36 cellular contexts compared by ENCODE assay signal in genomic region chr5:151892393-151892792, GRCh38. TPM values are rescaled to one million over a fixed set of nuclear protein-coding genes. Genes with fewer than 3 reads are reported as not detected.
A peak's percentile ranks its signal among the peaks of the same experiment; 100 is the strongest.
DNase-seq lines count a peak whose midpoint lies in the region; ATAC-seq, FAIRE-seq and TF ChIP-seq lines count a peak whose summit lies in the region.
"Had no signal": no experiment of that assay in that cellular context is flagged by ENCODE, and none has a peak within 500 bp of the region (broad histone marks: within the 10 kb centered on the region; RNA-seq: fewer than 3 reads in every experiment).

No MANE protein-coding gene starts in this region.

- intact Hi-C loops in K562 (cut with micrococcal nuclease): no loop called here

- no peaks in the 10 kb centered on the region for H4K20me1 ChIP-seq in K562 (replicated peaks; ENCODE audit: control insufficient read depth, insufficient read depth, low read length)

- POLR2A ChIA-PET in K562 (lab: Yijun Ruan, JAX): interaction anchor here (0.6 kb wide), 1 partner anchor 20 kb away, joined by 3 read pairs; no protein-coding TSS in a partner anchor

- CTCF ChIA-PET in K562 (lab: Yijun Ruan, JAX; ENCODE audit: low intra/inter-chr PET ratio): no interaction called here

- H3K4me2 ChIP-seq in K562 (ENCODE audit: insufficient read depth, low read length): no peak overlapping the region

- in situ Hi-C loops in K562 (cut with MboI): no loop called here

- TF ChIP-seq RAD21 in K562 (CRISPR knock-in tag; conservative IDR thresholded peaks at IDR 0.05 in 1 of 2, IDR thresholded peaks at IDR 0.05 in 1 of 2): no peak

- TF ChIP-seq POLR2A in K562 (conservative IDR thresholded peaks at IDR 0.05): no peak

- H3K9me1 ChIP-seq in K562 (ENCODE audit: control insufficient read depth, insufficient read depth, low read length): no peaks in the 10 kb centered on the region

- H3K36me3 ChIP-seq in K562 (ENCODE audit: control insufficient read depth, insufficient read depth, low read length): no peaks in the 10 kb centered on the region
- H3K36me3 ChIP-seq: gastroesophageal sphincter, suprapubic skin had no signal

- H3K79me2 ChIP-seq in K562 (ENCODE audit: control insufficient read depth, insufficient read depth, low read length): no peaks in the 10 kb centered on the region

- no peaks in the 10 kb centered on the region for H3K27me3 ChIP-seq in K562 (ENCODE audit: control insufficient read depth in 2 of 2, insufficient read depth in 2 of 2, low read length in 2 of 2)
- H3K27me3 ChIP-seq: gastroesophageal sphincter, suprapubic skin had no signal

- DNase-seq in DMS53 (lab: John Stamatoyannopoulos, UW) (peak; percentile 31), DMS53 treated with DMSO at 0.1 percent for 48 hours (lab: John Stamatoyannopoulos, UW; ENCODE audit: unreplicated experiment) (no peak), NCI-H146 (lab: John Stamatoyannopoulos, UW) (peak; percentile 77), NCI-H345 treated with DMSO at 0.1 percent for 48 hours (lab: John Stamatoyannopoulos, UW; ENCODE audit: unreplicated experiment) (peak; percentile 86), K562 (ENCODE audit: extremely low read depth in 1 of 4, low spot score in 3 of 4) (peak in 1 of 4 experiments; percentile 6), NAMALWA (ENCODE audit: low spot score) (no peak)
- no peak for DNase-seq in activated CD4-positive, CD25-positive, alpha-beta regulatory T cell (lab: John Stamatoyannopoulos, UW)
- DNase-seq: 8988T; activated CD4-positive, alpha-beta memory T cell treated with anti-CD3 and anti-CD28 coated beads for 36 hours; activated CD8-positive, alpha-beta memory T cell treated with anti-CD3 and anti-CD28 coated beads, Interleukin-2, amount 50 U/mL, for 48 hours; AML-193; aorta; caudate nucleus; CD8-positive, alpha-beta memory T cell; EL; H7; hypothalamus; islet precursor cell; left ventricle myocardium superior; naive thymus-derived CD4-positive, alpha-beta T cell; NCI-H1436; NCI-H526 treated with DMSO at 0.1 percent for 48 hours; nucleus accumbens; SIG-M5; stimulated activated CD4-positive, alpha-beta T cell treated with anti-CD3 and anti-CD28 coated beads, Interleukin-4, amount 100 ng/mL, for 1 hour; stimulated activated naive B cell treated with anti-CD40 and anti-IgM and Interleukin-4, amounts not matched to agents 10 μg/mL and 1 μg/mL and 100 μg/mL, for 72 hours; SW 1271; T1000 had no signal

- no peak overlapping the region for H3K4me3 ChIP-seq in K562
- H3K4me3 ChIP-seq: gastroesophageal sphincter, suprapubic skin had no signal

- no peaks in the 10 kb centered on the region for H3K9me3 ChIP-seq in K562 (replicated peaks; ENCODE audit: control insufficient read depth, insufficient read depth, low read depth, low read length)
- H3K9me3 ChIP-seq: gastroesophageal sphincter, suprapubic skin had no signal

- WGBS in K562 (ENCODE audit: insufficient coverage, low coverage, missing lambda C conversion rate): 7% methylated on average over 4 of the region's 4 CpGs

- no peak overlapping the region for H2AFZ ChIP-seq in K562 (ENCODE audit: low read depth, low read length)

- no peaks in the 10 kb centered on the region for H3K4me1 ChIP-seq in K562 (replicated peaks in 1 of 2; ENCODE audit: control insufficient read depth in 2 of 2, insufficient read depth in 2 of 2, low read length in 2 of 2)
- H3K4me1 ChIP-seq: suprapubic skin had no signal

- FAIRE-seq in K562 (lab: Jason Lieb, UNC): no peak
- FAIRE-seq: GM12892 had no signal

- TF ChIP-seq EP300 in K562 (IDR thresholded peaks at IDR 0.05; ENCODE audit: low read length): no peak

- ATAC-seq in K562 (no peak), GM21367 (IDR thresholded peaks at IDR 0.05; ENCODE audit: unreplicated experiment) (no peak)
- ATAC-seq: gastroesophageal sphincter; left ventricle myocardium superior; naive thymus-derived CD4-positive, alpha-beta T cell; stimulated activated naive B cell treated with anti-CD40 and anti-IgM and Interleukin-4, amounts not matched to agents 10 μg/mL and 1 μg/mL and 100 μg/mL, for 72 hours had no signal

- H3K27ac ChIP-seq in K562 (ENCODE audit: extremely low read depth, low read depth, low read length): no peak overlapping the region
- H3K27ac ChIP-seq: gastroesophageal sphincter, suprapubic skin had no signal

- TF ChIP-seq CTCF in K562 (IDR thresholded peaks at IDR 0.05 in 2 of 3, conservative IDR thresholded peaks at IDR 0.05 in 1 of 3; ENCODE audit: insufficient read depth in 2 of 3, low read depth in 1 of 3, low read length in 3 of 3): no peak

- no TSS peak for BruUV-seq in K562 (replicated peaks; lab: Mats Ljungman, UMichigan)

- no peak overlapping the region for H3K9ac ChIP-seq in K562 (ENCODE audit: insufficient read depth in 1 of 2, low read depth in 2 of 2, low read length in 2 of 2)

TF ChIP-seq in K562, 482 proteins besides CTCF, POLR2A, EP300 and RAD21 (continues in another document):
- TF ChIP-seq ZNF77 (CRISPR knock-in tag; IDR thresholded peaks at IDR 0.05): no peak
- TF ChIP-seq ZFP1 (CRISPR knock-in tag; IDR thresholded peaks at IDR 0.05): no peak
- peak; percentile 89 for TF ChIP-seq NFIC (IDR thresholded peaks at IDR 0.05)
- peak; percentile 51; the same call in 1 of the 2 replicates for TF ChIP-seq NFIX (CRISPR knock-in tag; IDR thresholded peaks at IDR 0.05; ENCODE audit: low read depth)
- TF ChIP-seq DLX4 (CRISPR knock-in tag; IDR thresholded peaks at IDR 0.05): no peak
- TF ChIP-seq REST (CRISPR knock-in tag; IDR thresholded peaks at IDR 0.05; ENCODE audit: low read depth): no peak
- TF ChIP-seq ATF1 (CRISPR knock-in tag; IDR thresholded peaks at IDR 0.05): no peak
- TF ChIP-seq ATF1 (tag; IDR thresholded peaks at IDR 0.05): no peak
- no peak for TF ChIP-seq KHSRP (IDR thresholded peaks at IDR 0.05)
- TF ChIP-seq IRF9 (tag; IDR thresholded peaks at IDR 0.05): no peak

RNA-seq across cellular contexts. Expression of gene GLRA1, which starts 32.3 kb away (rescaled TPM):
- total RNA-seq in K562 (2011; cell fraction: chromatin; rRNA removed; ENCODE audit: low replicate concordance): not detected in 2 replicates
- total RNA-seq in K562 (2011; cell fraction: nucleolus; rRNA removed): not detected in 2 replicates
- not detected in 2 replicates for total RNA-seq in K562 (2011; cell fraction: nucleoplasm; rRNA removed)
- not detected in 2 replicates for total RNA-seq in K562 (2014; rRNA removed)
- total RNA-seq in K562 (2014; rRNA removed; fragmentation: Illumina TruSeq; extraction: Trizol): not detected in 2 replicates
- not detected in 2 replicates for total RNA-seq in K562 (2015; rRNA removed; fragmentation: Illumina TruSeq; extraction: Trizol)
- not detected in 2 replicates for total RNA-seq in K562 (2021)
- polyA plus RNA-seq in K562 (2011; rRNA removed): not detected in 2 replicates
- not detected in 2 replicates for polyA plus RNA-seq in K562 (2011; cell fraction: cytosol; rRNA removed)
- polyA plus RNA-seq in K562 (2011; cell fraction: nucleus; rRNA removed): not detected in 2 replicates
- not detected in 2 replicates for polyA plus RNA-seq in K562 (2012)
- not detected in 2 replicates for polyA plus RNA-seq in K562 (2014; fragmentation: Illumina TruSeq; extraction: Trizol)
- polyA plus RNA-seq in K562 (2014; fragmentation: Nextera tagmentation; extraction: Ambion mirVana): not detected
- not detected in 2 replicates for polyA plus RNA-seq in K562 (2014; rRNA removed)
- not detected in 2 replicates for polyA minus RNA-seq in K562 (2011; rRNA and poly(A)+ RNA removed)
- not detected in 2 replicates for polyA minus RNA-seq in K562 (2011; cell fraction: cytosol; rRNA and poly(A)+ RNA removed)
- not detected in 2 replicates for polyA minus RNA-seq in K562 (2011; cell fraction: nucleus; rRNA and poly(A)+ RNA removed)
- total RNA-seq: activated CD4-positive, alpha-beta memory T cell treated with anti-CD3 and anti-CD28 coated beads for 36 hours; activated T-helper 2 cell treated with anti-CD3 and anti-CD28 coated beads, Interferon-gamma antibody, Interleukin-2, Interleukin-4, amounts not matched to agents 10 μg/mL and 5 μg/mL and 100 μg/mL, durations not matched to agents 14 hours and 24 hours and 36 hours; aorta; CD8-positive, alpha-beta memory T cell; gastroesophageal sphincter; H7; left ventricle myocardium superior; LHCN-M2; mesothelial cell of epicardium; naive thymus-derived CD4-positive, alpha-beta T cell; suprapubic skin; urinary bladder had no signal
- polyA plus RNA-seq: aorta; CD8-positive, alpha-beta memory T cell; naive thymus-derived CD4-positive, alpha-beta T cell; urinary bladder had no signal

Comparison
In these comparisons a context has a peak if more than half of its experiments do, and no peak if none do; other contexts are left out.
1. DNase-seq: peak in DMS53 (single experiment), NCI-H146 (single experiment) and NCI-H345 treated with DMSO at 0.1 percent for 48 hours (single experiment); none in DMS53 treated with DMSO at 0.1 percent for 48 hours (single experiment), activated CD4-positive, CD25-positive, alpha-beta regulatory T cell (0 of 4) and NAMALWA (single experiment).